8 cellular contexts compared by ENCODE assay signal in the genomic region with DNA sequence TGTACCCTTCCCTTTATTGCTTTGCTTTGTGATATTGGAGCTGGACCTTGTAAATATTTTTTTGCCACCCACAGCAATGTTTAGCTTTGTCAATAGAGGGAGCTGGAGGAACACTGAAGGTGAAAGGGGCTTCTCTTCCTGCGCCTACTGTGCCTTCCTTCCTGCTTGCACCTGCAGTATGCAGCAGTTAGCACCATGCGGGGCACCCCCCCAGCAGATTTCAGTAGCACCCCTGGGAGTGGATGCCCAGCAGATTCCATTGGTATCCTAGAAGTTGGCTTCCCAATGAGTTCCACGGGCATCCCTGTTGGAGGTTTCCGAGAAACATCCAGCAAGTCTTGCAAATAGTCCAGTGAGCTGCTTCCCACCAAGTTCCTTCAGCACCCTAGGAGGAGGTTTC. TPM values are rescaled to one million over a fixed set of nuclear protein-coding genes. Genes with fewer than 3 reads are reported as not detected.
DNase-seq lines count a peak whose midpoint lies in the region; ATAC-seq and TF ChIP-seq lines count a peak whose summit lies in the region.

No MANE protein-coding gene starts in this region.

- no peaks in the 10 kb centered on the region for H3K27me3 ChIP-seq in AG04450 (ENCODE audit: control insufficient read depth, insufficient read depth, low read length)

- POLR2A ChIA-PET in AG04450 (lab: Yijun Ruan, JAX) (interaction anchor here (1.1 kb wide), 1 partner anchor 34 kb away, joined by 3 read pairs; no protein-coding TSS in a partner anchor), OCI-LY7 (lab: Charles Lee) (interaction anchor here (0.7 kb wide), 1 partner anchor 16 kb away, joined by 3 read pairs; no protein-coding TSS in a partner anchor)

- no peaks in the 10 kb centered on the region for H3K79me2 ChIP-seq in OCI-LY7 (ENCODE audit: insufficient read depth, low read depth, low read length)

- H3K4me1 ChIP-seq in OCI-LY7 (ENCODE audit: insufficient read depth, low read length, poor library complexity, severe bottlenecking), result no peaks in the 10 kb centered on the region

- no peaks in the 10 kb centered on the region for H4K20me1 ChIP-seq in OCI-LY7 (ENCODE audit: insufficient read depth, low read length)

- TF ChIP-seq CTCF in AG04450 (IDR thresholded peaks at IDR 0.05; ENCODE audit: low read depth, low read length), result peak; percentile 81
- TF ChIP-seq CTCF in OCI-LY7 (conservative IDR thresholded peaks at IDR 0.05; ENCODE audit: low read length), result peak; percentile 77

- BruUV-seq in OCI-LY7 (replicated peaks; lab: Mats Ljungman, UMichigan), result no TSS peak

- DNase-seq in AG04450 (ENCODE audit: low read depth, low spot score) (no peak), GM19238 (ENCODE audit: insufficient read length, low spot score) (peak; percentile 10), OCI-LY7 (ENCODE audit: low spot score) (peak; percentile 44), left cardiac atrium (no peak), epidermal melanocyte (ENCODE audit: insufficient read length, low spot score) (no peak)
- DNase-seq in activated effector memory CD4-positive, alpha-beta T cell treated with anti-CD3 and anti-CD28 coated beads, Interleukin-2, amount 50 U/mL, for 16 hours, result peak; percentile 74
- DNase-seq in stimulated activated CD4-positive, alpha-beta T cell treated with anti-CD3 and anti-CD28 coated beads, Interleukin-2, amount 100 ng/mL, for 24 hours, result peak; percentile 32 to 48

- no peak overlapping the region for H3K4me2 ChIP-seq in OCI-LY7 (ENCODE audit: low read length)

- H3K27ac ChIP-seq in AG04450 (ENCODE audit: low read depth, low read length) (no peak overlapping the region), OCI-LY7 (ENCODE audit: low read depth, low read length, poor library complexity, severe bottlenecking) (no peak overlapping the region)

- intact Hi-C loops in OCI-LY7 (cut with micrococcal nuclease; ENCODE audit: unreplicated experiment), result loop anchor here (1.0 kb wide), 1 partner anchor 33 kb away; no protein-coding TSS in a partner anchor
- intact Hi-C loops in left cardiac atrium (cut with DNase I), result no loop called here

- no peak overlapping the region for H3K4me3 ChIP-seq in AG04450 (ENCODE audit: low read depth, low read length)
- no peak overlapping the region for H3K4me3 ChIP-seq in OCI-LY7 (ENCODE audit: low read depth, low read length, poor library complexity, severe bottlenecking)

- H3K36me3 ChIP-seq in OCI-LY7 (ENCODE audit: insufficient read depth, low read length), result no peaks in the 10 kb centered on the region

- no peak overlapping the region for H2AFZ ChIP-seq in OCI-LY7 (ENCODE audit: low read length)

- no peaks in the 10 kb centered on the region for H3K9me2 ChIP-seq in OCI-LY7 (ENCODE audit: insufficient read depth, low read length)

- CTCF ChIA-PET in AG04450 (lab: Charles Lee) (interaction anchor here (0.6 to 10.7 kb wide), 19 partner anchors 9 to 102 kb away, joined by 3 to 223 read pairs (median 8); no protein-coding TSS in a partner anchor), OCI-LY7 (lab: Charles Lee; ENCODE audit: unreplicated experiment) (interaction anchor here (0.9 kb wide), 1 partner anchor 47 kb away, joined by 6 read pairs; no protein-coding TSS in a partner anchor)

- peak; percentile 67 to 73 for ATAC-seq in left cardiac atrium
- ATAC-seq in GM21528 (IDR thresholded peaks at IDR 0.05; ENCODE audit: low FRiP score, unreplicated experiment), result no peak

- H3K9me3 ChIP-seq in AG04450 (ENCODE audit: control insufficient read depth, insufficient read depth, low read length), result no peaks in the 10 kb centered on the region
- no peaks in the 10 kb centered on the region for H3K9me3 ChIP-seq in OCI-LY7 (ENCODE audit: low read length)

RNA-seq across cellular contexts. Expression of a gene that starts 25.6 kb away (rescaled TPM):
- 188 and 200 TPM in 2 replicates for polyA plus RNA-seq in AG04450 (2011; rRNA removed)
- polyA minus RNA-seq in AG04450 (2011; rRNA and poly(A)+ RNA removed), result 108 and 158 TPM in 2 replicates
- not detected in 2 replicates for total RNA-seq in OCI-LY7 (2014; rRNA removed; shearing (Covaris generic))
- total RNA-seq in OCI-LY7 (2022), result 2.6 and 4.1 TPM in 2 replicates
- 100 to 1,000 TPM; 313 to 335 TPM for total RNA-seq in left cardiac atrium

RNA-seq across cellular contexts. Expression of a gene that starts 58.7 kb away (rescaled TPM):
- 20.3 and 24.8 TPM in 2 replicates for polyA plus RNA-seq in AG04450 (2011; rRNA removed)
- 6.6 and 8.3 TPM in 2 replicates for polyA minus RNA-seq in AG04450 (2011; rRNA and poly(A)+ RNA removed)
- total RNA-seq in OCI-LY7 (2014; rRNA removed; shearing (Covaris generic)), result 7.2 TPM in 2 replicates
- 21.5 and 23.3 TPM in 2 replicates for total RNA-seq in OCI-LY7 (2022)
- total RNA-seq in left cardiac atrium, result 10 to 100 TPM; 14.7 to 17.6 TPM

Comparison
In these comparisons a context has a peak if more than half of its experiments do, and no peak if none do; other contexts are left out.
1. DNase-seq: peak in GM19238 (single experiment), OCI-LY7 (single experiment), activated effector memory CD4-positive, alpha-beta T cell treated with anti-CD3 and anti-CD28 coated beads, Interleukin-2, amount 50 U/mL, for 16 hours (single experiment) and stimulated activated CD4-positive, alpha-beta T cell treated with anti-CD3 and anti-CD28 coated beads, Interleukin-2, amount 100 ng/mL, for 24 hours (2 of 2); none in AG04450 (single experiment), left cardiac atrium (single experiment) and epidermal melanocyte (single experiment).
2. RNA of a gene that starts 25.6 kb away (total RNA-seq): 313 to 335 TPM in left cardiac atrium; 2.6 to 4.1 TPM in OCI-LY7; every median in the first group is over 10 times any median in the second.